ENCODE assay signal across 18 cellular contexts in the genomic region with DNA sequence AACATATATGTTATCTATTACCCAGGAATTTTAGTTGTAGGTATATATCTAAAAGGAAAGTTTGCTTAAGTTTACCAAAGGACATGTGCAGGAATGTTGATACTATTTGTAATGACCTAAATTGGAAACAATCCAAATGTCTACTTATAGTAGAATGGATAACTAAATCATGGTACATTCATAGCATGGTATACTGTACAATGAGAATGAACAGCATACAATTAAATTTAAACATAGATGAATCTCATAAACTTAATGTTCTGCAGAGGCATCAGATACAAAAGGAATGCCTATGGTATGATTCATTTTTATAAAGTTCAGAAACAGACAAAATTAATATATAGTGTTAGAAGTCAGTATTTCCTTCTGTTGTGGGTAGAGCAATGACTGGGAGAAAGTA.
DNase-seq lines count a peak whose midpoint lies in the region; ATAC-seq, FAIRE-seq and TF ChIP-seq lines count a peak whose summit lies in the region.
"Had no signal": no experiment of that assay in that cellular context is flagged by ENCODE, and none has a peak within 500 bp of the region (broad histone marks: within the 10 kb centered on the region; RNA-seq: fewer than 3 reads in every experiment).

No MANE protein-coding gene starts in this region.

- H3K36me3 ChIP-seq in SJCRH30 (no peaks in the 10 kb centered on the region), H7 (replicated peaks; ENCODE audit: control insufficient read depth, insufficient read depth, low read length) (no peaks in the 10 kb centered on the region)
- H3K36me3 ChIP-seq: HAP-1 had no signal

- no peak for TF ChIP-seq POLR2A in GM12892 (IDR thresholded peaks at IDR 0.05; ENCODE audit: low read depth, low read length)

- H3K27me3 ChIP-seq in SJCRH30 (no peaks in the 10 kb centered on the region), H7 (ENCODE audit: control insufficient read depth, insufficient read depth, low read length) (no peaks in the 10 kb centered on the region)

- H3K4me3 ChIP-seq in SJCRH30 = no peak overlapping the region
- no peak overlapping the region for H3K4me3 ChIP-seq in H7 (ENCODE audit: insufficient read depth, low read depth, low read length)
- H3K4me3 ChIP-seq: HAP-1 had no signal

- H3K27me3 Mint-ChIP-seq in activated T-cell treated with anti-CD3 and anti-CD28 coated beads, Interleukin-2, amount 50 U/mL, for 4 hours (ENCODE audit: low read depth) = no peaks in the 10 kb centered on the region
- H3K27me3 Mint-ChIP-seq: CD8-positive, alpha-beta memory T cell had no signal

- 0 out of 2 replicates have a peak overlapping the region, but pooled peaks have one; percentile 4 for H3K27ac ChIP-seq in SJCRH30
- H3K27ac ChIP-seq: C4-2B had no signal

- peak; percentile 17 for FAIRE-seq in GM12892 (lab: Jason Lieb, UNC)
- peak; percentile 13 for FAIRE-seq in islet of Langerhans (lab: Jason Lieb, UNC)

- H3K4me3 Mint-ChIP-seq in activated T-cell treated with anti-CD3 and anti-CD28 coated beads, Interleukin-2, amount 50 U/mL, for 4 hours = no peak overlapping the region
- H3K4me3 Mint-ChIP-seq: CD8-positive, alpha-beta memory T cell had no signal

- no peaks in the 10 kb centered on the region for H3K9me3 Mint-ChIP-seq in activated T-cell treated with anti-CD3 and anti-CD28 coated beads, Interleukin-2, amount 50 U/mL, for 4 hours

- ATAC-seq in activated T-cell treated with anti-CD3 and anti-CD28 coated beads, Interleukin-2, amount 50 U/mL, for 4 hours = no peak
- no peak for ATAC-seq in HG03135 (IDR thresholded peaks at IDR 0.05; ENCODE audit: unreplicated experiment)

- H3K4me1 Mint-ChIP-seq in activated T-cell treated with anti-CD3 and anti-CD28 coated beads, Interleukin-2, amount 50 U/mL, for 4 hours (ENCODE audit: low read depth) = peaks cover 7% of the 10 kb centered on the region

- peaks cover 55% of the 10 kb centered on the region for H3K4me1 ChIP-seq in SJCRH30

- no peak for DNase-seq in GM12892 (ENCODE audit: insufficient read length)
- no peak for DNase-seq in SJCRH30
- DNase-seq in dermis blood vessel endothelial cell = peak; percentile 32
- no peak for DNase-seq in H7
- no peak for DNase-seq in activated T-cell treated with anti-CD3 and anti-CD28 coated beads, Interleukin-2, amount 50 U/mL, for 4 hours
- DNase-seq in SHP77 (lab: John Stamatoyannopoulos, UW) = no peak
- DNase-seq: CD8-positive, alpha-beta memory T cell; GF-D8; Karpas-422; NCI-H1694; NCI-H2081; NCI-H2171; NCI-H526; SHP77 treated with DMSO at 0.1 percent for 48 hours had no signal

- H3K36me3 Mint-ChIP-seq in activated T-cell treated with anti-CD3 and anti-CD28 coated beads, Interleukin-2, amount 50 U/mL, for 4 hours (ENCODE audit: insufficient read depth) = no peaks in the 10 kb centered on the region

- H3K9me3 ChIP-seq in SJCRH30 (replicated peaks) = no peaks in the 10 kb centered on the region
- H3K9me3 ChIP-seq: HAP-1 had no signal
